ENCODE assay signal across 8 cellular contexts in the genomic region with DNA sequence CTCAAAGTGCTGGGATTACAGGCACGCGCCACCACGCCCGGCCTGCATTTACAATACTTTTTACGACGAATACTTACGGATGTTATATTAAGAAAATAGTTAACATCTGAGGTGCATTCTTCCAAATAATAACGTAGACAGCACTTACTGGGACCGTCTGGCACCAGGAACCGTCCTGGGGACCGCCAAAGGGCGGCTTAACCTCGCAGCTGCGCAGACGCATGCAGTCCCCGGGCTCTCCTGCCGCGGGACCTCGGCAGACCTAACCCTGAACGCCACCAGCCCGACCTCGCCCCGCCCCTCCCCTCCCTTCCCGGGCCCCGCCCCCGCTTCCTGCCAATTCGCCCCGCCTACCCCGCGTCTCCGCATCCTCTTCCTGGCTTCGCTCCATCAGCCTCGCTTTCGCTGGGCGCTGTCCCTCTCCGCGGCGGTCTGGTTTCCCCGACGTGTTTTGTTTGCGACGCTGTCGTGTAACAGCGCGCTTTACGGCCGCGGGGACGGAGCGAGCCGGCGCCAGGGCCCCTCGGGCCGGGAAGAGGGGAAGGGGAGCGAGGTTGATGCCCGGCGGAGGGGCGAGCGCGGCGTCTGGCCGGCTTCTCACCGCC. TPM values are rescaled to one million over a fixed set of nuclear protein-coding genes. Genes with fewer than 3 reads are reported as not detected.
DNase-seq lines count a peak whose midpoint lies in the region; ATAC-seq and TF ChIP-seq lines count a peak whose summit lies in the region.

Gene CNOT11 (plus strand): TSS at position 479 of the 605 bp plus-strand sequence. CDS start 79 bp downstream, at position 558.

- H3K27ac Mint-ChIP-seq in T-helper 17 cell = peak within 1 kb of the TSS; percentile 97

- H3K27ac ChIP-seq in right atrium auricular region (peak within 1 kb of the TSS; percentile 88 to 97), uterus (peak within 1 kb of the TSS; percentile 81 to 88)

- H3K27me3 ChIP-seq in right atrium auricular region (no peaks in the 10 kb centered on the region), uterus (no peaks in the 10 kb centered on the region)

- H3K27me3 Mint-ChIP-seq in T-helper 17 cell = no peaks in the 10 kb centered on the region

- intact Hi-C loops in uterus (cut with DNase I; ENCODE audit: low total_unique reads) = no loop called here

- H3K36me3 ChIP-seq in right atrium auricular region = no peaks in the 10 kb centered on the region
- no peaks in the 10 kb centered on the region for H3K36me3 ChIP-seq in uterus

- H3K4me1 ChIP-seq in right atrium auricular region (peaks cover 0 to 34% of the 10 kb centered on the region in 2 donors), uterus (peaks cover 7 to 8% of the 10 kb centered on the region in 2 donors)

- peak within 1 kb of the TSS; percentile 100 for H3K4me3 Mint-ChIP-seq in T-helper 17 cell

- peak within 1 kb of the TSS; percentile 85 to 100 for H3K4me3 ChIP-seq in right atrium auricular region
- peak within 1 kb of the TSS; percentile 62 to 86 for H3K4me3 ChIP-seq in uterus

- TF ChIP-seq CTCF in right atrium auricular region (IDR thresholded peaks at IDR 0.05) (no peak), uterus (IDR thresholded peaks at IDR 0.05) (peak in 3 of 4 experiments; percentile 10 to 20 (median 16))

- peaks cover 3% of the 10 kb centered on the region for H3K36me3 Mint-ChIP-seq in T-helper 17 cell (ENCODE audit: low read depth)

- peaks cover 35% of the 10 kb centered on the region for H3K4me1 Mint-ChIP-seq in T-helper 17 cell

- TF ChIP-seq POLR2A in GM15510 (IDR thresholded peaks at IDR 0.05; ENCODE audit: borderline replicate concordance, extremely low read depth, insufficient read length) (peak; percentile 90), uterus (IDR thresholded peaks at IDR 0.05) (peak; percentile 65 to 76)

- DNase-seq in NCI-H1694 treated with DMSO at 0.1 percent for 48 hours (lab: John Stamatoyannopoulos, UW) (peak; percentile 97), T-helper 17 cell (peak; percentile 99), amygdala (lab: John Stamatoyannopoulos, UW) (peak; percentile 73 to 98 (median 93)), right atrium auricular region (ENCODE audit: low spot score) (peak; percentile 98), pulmonary artery endothelial cell (ENCODE audit: low read depth, low spot score) (peak; percentile 88), uterus (peak; percentile 99 to 100)

- H3K9me3 ChIP-seq in T-helper 17 cell (ENCODE audit: control insufficient read depth, low read length, poor library complexity, severe bottlenecking) = no peaks in the 10 kb centered on the region
- H3K9me3 ChIP-seq in right atrium auricular region = no peaks in the 10 kb centered on the region
- H3K9me3 ChIP-seq in uterus = no peaks in the 10 kb centered on the region

- ATAC-seq in HG02885 (IDR thresholded peaks at IDR 0.05; ENCODE audit: poor library complexity, unreplicated experiment) (peak; percentile 88), T-helper 17 cell (peak; percentile 83)

RNA-seq across cellular contexts. Expression of gene CNOT11, which starts in this region (rescaled TPM):
- total RNA-seq in T-helper 17 cell = 10 to 100 TPM; 48.3 to 48.5 TPM
- 10 to 100 TPM; 37.0 to 40.4 TPM for total RNA-seq in right atrium auricular region
- 24.7 and 27.0 TPM in 2 replicates for total RNA-seq in pulmonary artery endothelial cell
- total RNA-seq in uterus = 10 to 100 TPM; 19.7 to 31.2 (median 21.6) TPM

Comparison
In these comparisons a context has a peak if more than half of its experiments do, and no peak if none do; other contexts are left out.
1. Peak in every context shown above with its lines: DNase-seq, ATAC-seq, H3K4me3 ChIP-seq and H3K27ac ChIP-seq.
2. CTCF ChIP-seq: peak in uterus (3 of 4); none in right atrium auricular region (0 of 2).